In the genomic region with DNA sequence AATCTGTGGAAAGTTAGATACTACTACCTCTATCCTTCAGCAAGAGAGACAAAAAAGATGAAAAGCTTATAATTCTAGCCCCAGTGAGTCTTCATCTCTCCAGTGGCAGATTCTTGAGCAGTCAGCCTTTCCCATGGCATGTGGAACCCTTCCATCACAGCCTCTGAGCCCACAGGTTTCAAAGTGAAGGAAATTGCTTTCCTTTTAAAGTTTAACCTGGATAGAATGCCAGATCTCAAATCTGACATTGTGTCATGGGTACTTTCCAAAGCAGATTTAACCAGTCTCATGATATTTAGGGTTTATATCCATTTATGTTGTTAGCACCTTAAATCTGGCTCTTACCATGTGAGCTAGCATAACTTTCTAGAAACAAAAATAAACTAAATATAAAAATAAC, we compare ENCODE assay signal across 21 cellular contexts.
"Had no signal": no experiment of that assay in that cellular context is flagged by ENCODE, and none has a peak within 500 bp of the region (broad histone marks: within the 10 kb centered on the region; RNA-seq: fewer than 3 reads in every experiment).

No MANE protein-coding gene starts in this region.

- H3K9me3 ChIP-seq: esophagus muscularis mucosa, gastrocnemius medialis, heart right ventricle, mucosa of descending colon, neutrophil, right atrium auricular region, sigmoid colon, suprapubic skin, thyroid gland, upper lobe of right lung, vagina had no signal

- H3K27me3 ChIP-seq: dorsolateral prefrontal cortex, esophagus muscularis mucosa, gastrocnemius medialis, heart right ventricle, neutrophil, right atrium auricular region, sigmoid colon, suprapubic skin, thyroid gland, upper lobe of right lung, vagina had no signal

- H3K9me3 Mint-ChIP-seq: naive thymus-derived CD8-positive, alpha-beta T cell had no signal

- ATAC-seq: gastrocnemius medialis; heart right ventricle; left ventricle myocardium superior; mucosa of descending colon; naive thymus-derived CD8-positive, alpha-beta T cell; upper lobe of right lung had no signal

- H3K36me3 ChIP-seq: gastrocnemius medialis, right atrium auricular region, thyroid gland had no signal

- DNase-seq: cortex of kidney; effector CD8-positive, alpha-beta T cell; gastrocnemius medialis; heart right ventricle; hypothalamus; left ventricle myocardium superior; mucosa of descending colon; naive thymus-derived CD8-positive, alpha-beta T cell; posterior cingulate gyrus; sigmoid colon; stimulated activated naive CD4-positive, alpha-beta T cell treated with Interleukin-2 at 50 U/mL for 16 hours; thyroid gland; upper lobe of right lung had no signal

- H3K4me3 ChIP-seq: dorsolateral prefrontal cortex, esophagus muscularis mucosa, gastrocnemius medialis, heart right ventricle, lung, mucosa of descending colon, right atrium auricular region, sigmoid colon, skin epidermis, suprapubic skin, thyroid gland, upper lobe of right lung, vagina had no signal

- H3K4me3 Mint-ChIP-seq: naive thymus-derived CD8-positive, alpha-beta T cell had no signal

- H3K4me1 ChIP-seq: upper lobe of right lung had no signal

- H3K27ac ChIP-seq: esophagus muscularis mucosa, gastrocnemius medialis, heart right ventricle, neutrophil, right atrium auricular region, sigmoid colon, skin epidermis, suprapubic skin, thyroid gland, upper lobe of right lung, vagina had no signal

- H3K27me3 Mint-ChIP-seq: naive thymus-derived CD8-positive, alpha-beta T cell had no signal
